In the genomic region with DNA sequence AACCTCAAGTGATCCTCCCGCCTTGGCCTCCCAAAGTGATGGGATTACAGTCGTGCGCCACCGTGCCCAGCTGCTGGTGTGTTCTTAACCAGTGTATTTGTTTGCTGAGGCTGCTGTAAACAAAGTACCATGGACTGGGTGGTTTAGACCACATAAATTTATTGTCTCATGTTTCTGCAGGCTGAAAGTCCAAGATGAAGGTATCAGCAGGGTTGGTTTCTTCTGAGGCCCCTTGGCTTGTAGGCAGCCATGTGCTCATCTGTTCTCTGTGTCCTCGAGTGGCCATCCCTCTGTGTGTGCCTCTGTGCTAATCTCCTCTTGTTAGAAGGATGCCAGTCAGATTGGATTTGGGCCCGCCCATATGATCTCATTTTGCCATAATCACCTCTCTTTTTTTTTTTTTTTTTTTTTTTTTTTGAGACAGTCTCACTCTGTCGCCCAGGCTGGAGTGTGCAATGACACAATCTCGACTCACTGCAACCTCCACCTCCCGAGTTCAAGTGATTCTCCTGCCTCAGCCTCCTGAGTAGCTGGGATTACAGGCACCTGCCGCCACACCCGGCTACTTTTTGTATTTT, we compare ENCODE assay signal across 22 cellular contexts. TPM values are rescaled to one million over a fixed set of nuclear protein-coding genes. Genes with fewer than 3 reads are reported as not detected.
DNase-seq lines count a peak whose midpoint lies in the region; ATAC-seq and TF ChIP-seq lines count a peak whose summit lies in the region.
"Had no signal": no experiment of that assay in that cellular context is flagged by ENCODE, and none has a peak within 500 bp of the region (broad histone marks: within the 10 kb centered on the region; RNA-seq: fewer than 3 reads in every experiment).

No MANE protein-coding gene starts in this region.

- H3K27ac Mint-ChIP-seq in activated CD4-positive, alpha-beta T cell treated with anti-CD3 and anti-CD28 coated beads, Interleukin-2, amount 10 ng/mL, durations not matched to agents 7 days and 5 days, result no peak overlapping the region
- peak overlapping the region; percentile 67 for H3K27ac Mint-ChIP-seq in CD8-positive, alpha-beta T cell
- peak overlapping the region; percentile 57 for H3K27ac Mint-ChIP-seq in central memory CD8-positive, alpha-beta T cell (ENCODE audit: low read depth)

- no peaks in the 10 kb centered on the region for H3K4me1 Mint-ChIP-seq in activated CD4-positive, alpha-beta T cell treated with anti-CD3 and anti-CD28 coated beads, Interleukin-2, amount 10 ng/mL, durations not matched to agents 7 days and 5 days
- peaks cover 20% of the 10 kb centered on the region for H3K4me1 Mint-ChIP-seq in CD8-positive, alpha-beta T cell (ENCODE audit: low read depth)
- peaks cover 12% of the 10 kb centered on the region for H3K4me1 Mint-ChIP-seq in central memory CD8-positive, alpha-beta T cell

- H3K9me3 Mint-ChIP-seq in activated CD4-positive, alpha-beta T cell treated with anti-CD3 and anti-CD28 coated beads, Interleukin-2, amount 10 ng/mL, durations not matched to agents 7 days and 5 days, result peaks cover 10% of the 10 kb centered on the region
- H3K9me3 Mint-ChIP-seq in CD8-positive, alpha-beta T cell, result no peaks in the 10 kb centered on the region
- H3K9me3 Mint-ChIP-seq in central memory CD8-positive, alpha-beta T cell, result no peaks in the 10 kb centered on the region

- peaks cover 64% of the 10 kb centered on the region for H3K36me3 Mint-ChIP-seq in activated CD4-positive, alpha-beta T cell treated with anti-CD3 and anti-CD28 coated beads, Interleukin-2, amount 10 ng/mL, durations not matched to agents 7 days and 5 days (ENCODE audit: low read depth)
- peaks cover 90% of the 10 kb centered on the region for H3K36me3 Mint-ChIP-seq in CD8-positive, alpha-beta T cell
- peaks cover 79% of the 10 kb centered on the region for H3K36me3 Mint-ChIP-seq in central memory CD8-positive, alpha-beta T cell (ENCODE audit: insufficient read depth)

- H3K4me3 ChIP-seq in CD8-positive, alpha-beta T cell (ENCODE audit: low read depth, low read length), result no peak overlapping the region
- H3K4me3 ChIP-seq in MG63 (no peak overlapping the region), adrenal gland (no peak overlapping the region)
- H3K4me3 ChIP-seq: A549, gastroesophageal sphincter, lung, uterus had no signal

- intact Hi-C loops in CD8-positive, alpha-beta T cell (cut with DNase I, micrococcal nuclease), result no loop called here
- intact Hi-C loops in adrenal gland (cut with DNase I), result no loop called here

- peak; percentile 45 for DNase-seq in activated CD4-positive, alpha-beta T cell treated with anti-CD3 and anti-CD28 coated beads for 48 hours
- DNase-seq in activated CD4-positive, alpha-beta T cell treated with anti-CD3 and anti-CD28 coated beads, Interleukin-2, amount 10 ng/mL, durations not matched to agents 7 days and 5 days, result no peak
- DNase-seq in CD8-positive, alpha-beta T cell, result no peak
- peak; percentile 41 for DNase-seq in MG63
- DNase-seq in central memory CD8-positive, alpha-beta T cell (ENCODE audit: low spot score in 2 of 2), result no peak
- no peak for DNase-seq in NCI-H2107 (lab: John Stamatoyannopoulos, UW)
- DNase-seq in adrenal gland, result no peak
- DNase-seq: BE2C; Calu3; erythroblast; NCI-H1417 treated with DMSO at 0.1 percent for 48 hours; NCI-H69; SIG-M5; small intestine; stimulated activated CD4-positive, alpha-beta T cell treated with anti-CD3 and anti-CD28 coated beads, Interleukin-4, amount 100 ng/mL, for 4 hours; substantia nigra; uterus had no signal

- WGBS in adrenal gland, 4 donors, result 91 to 94% (median 94%) methylated on average over 9 to 11 of the region's 11 CpGs

- CTCF ChIA-PET in activated CD4-positive, alpha-beta T cell treated with anti-CD3 and anti-CD28 coated beads, Interleukin-2, amount 10 ng/mL, durations not matched to agents 7 days and 5 days (lab: Charles Lee), result no interaction called here
- CTCF ChIA-PET in CD8-positive, alpha-beta T cell (lab: Charles Lee), result no interaction called here

- no peaks in the 10 kb centered on the region for H3K9me3 ChIP-seq in CD8-positive, alpha-beta T cell (ENCODE audit: low read length)
- H3K9me3 ChIP-seq in MG63 (peaks cover 19% of the 10 kb centered on the region), adrenal gland (replicated peaks in 1 of 3) (no peaks in the 10 kb centered on the region)
- H3K9me3 ChIP-seq: BE2C, gastroesophageal sphincter, neutrophil, uterus had no signal

- H3K27ac ChIP-seq in CD8-positive, alpha-beta T cell (ENCODE audit: low read depth, low read length), result no peak overlapping the region
- no peak overlapping the region for H3K27ac ChIP-seq in adrenal gland
- H3K27ac ChIP-seq: A549, gastroesophageal sphincter, neutrophil, uterus had no signal

- H3K4me1 ChIP-seq in CD8-positive, alpha-beta T cell (ENCODE audit: insufficient read depth, low read length), result no peaks in the 10 kb centered on the region
- no peaks in the 10 kb centered on the region for H3K4me1 ChIP-seq in adrenal gland (replicated peaks in 1 of 2)
- H3K4me1 ChIP-seq: A549, BE2C, gastroesophageal sphincter, uterus had no signal

- ATAC-seq in CD8-positive, alpha-beta T cell, result no peak
- ATAC-seq in central memory CD8-positive, alpha-beta T cell (replicated peaks; ENCODE audit: extremely low read depth, poor library complexity, severe bottlenecking), result no peak
- ATAC-seq in GM19035 (IDR thresholded peaks at IDR 0.05; ENCODE audit: unreplicated experiment), result no peak
- ATAC-seq: A549, gastroesophageal sphincter had no signal

- no peaks in the 10 kb centered on the region for H3K27me3 Mint-ChIP-seq in activated CD4-positive, alpha-beta T cell treated with anti-CD3 and anti-CD28 coated beads, Interleukin-2, amount 10 ng/mL, durations not matched to agents 7 days and 5 days
- no peaks in the 10 kb centered on the region for H3K27me3 Mint-ChIP-seq in CD8-positive, alpha-beta T cell (ENCODE audit: low read depth)
- no peaks in the 10 kb centered on the region for H3K27me3 Mint-ChIP-seq in central memory CD8-positive, alpha-beta T cell

- no peak for TF ChIP-seq POLR2A in adrenal gland (IDR thresholded peaks at IDR 0.05)

- no peak overlapping the region for H3K4me3 Mint-ChIP-seq in activated CD4-positive, alpha-beta T cell treated with anti-CD3 and anti-CD28 coated beads, Interleukin-2, amount 10 ng/mL, durations not matched to agents 7 days and 5 days
- no peak overlapping the region for H3K4me3 Mint-ChIP-seq in CD8-positive, alpha-beta T cell
- H3K4me3 Mint-ChIP-seq in central memory CD8-positive, alpha-beta T cell, result no peak overlapping the region

- POLR2A ChIA-PET in activated CD4-positive, alpha-beta T cell treated with anti-CD3 and anti-CD28 coated beads, Interleukin-2, amount 10 ng/mL, durations not matched to agents 7 days and 5 days (lab: Charles Lee), result no interaction called here
- POLR2A ChIA-PET in CD8-positive, alpha-beta T cell (lab: Charles Lee), result no interaction called here

- no peak for TF ChIP-seq CTCF in CD8-positive, alpha-beta T cell (IDR thresholded peaks at IDR 0.05)
- no peak for TF ChIP-seq CTCF in adrenal gland (IDR thresholded peaks at IDR 0.05)

- H3K36me3 ChIP-seq in CD8-positive, alpha-beta T cell (ENCODE audit: insufficient read depth, low read length), result peaks cover 82% of the 10 kb centered on the region
- H3K36me3 ChIP-seq in MG63, result peaks cover 68% of the 10 kb centered on the region
- H3K36me3 ChIP-seq in adrenal gland (replicated peaks in 1 of 2), result peaks cover 0 to 43% of the 10 kb centered on the region in 2 donors
- H3K36me3 ChIP-seq: uterus had no signal

- no peaks in the 10 kb centered on the region for H3K27me3 ChIP-seq in CD8-positive, alpha-beta T cell (ENCODE audit: insufficient read depth, low read length)
- H3K27me3 ChIP-seq in MG63, result no peaks in the 10 kb centered on the region
- H3K27me3 ChIP-seq in adrenal gland, result no peaks in the 10 kb centered on the region
- H3K27me3 ChIP-seq: BE2C, gastroesophageal sphincter, neutrophil, uterus had no signal

RNA-seq across cellular contexts. Expression of a gene that starts 31.8 kb away (rescaled TPM):
- under 1 TPM; 0.46 to 0.67 TPM for total RNA-seq in activated CD4-positive, alpha-beta T cell treated with anti-CD3 and anti-CD28 coated beads, Interleukin-2, amount 10 ng/mL, durations not matched to agents 7 days and 5 days
- not detected for total RNA-seq in CD8-positive, alpha-beta T cell
- total RNA-seq in MG63 (2014; rRNA removed; shearing (Covaris generic); ENCODE audit: low replicate concordance), result not detected in 2 replicates
- total RNA-seq in adrenal gland, result 10 to 100 TPM in 5 of 8 donors, 1 to 10 TPM in 3; 4.9 to 17.5 (median 13.8) TPM
- polyA plus RNA-seq in adrenal gland, result 10 to 100 TPM in 2 of 3 donors, 1 to 10 TPM in 1; 2.5 to 24.5 (median 24.0) TPM

RNA-seq across cellular contexts. Expression of a gene that starts 58.9 kb away (rescaled TPM):
- total RNA-seq in activated CD4-positive, alpha-beta T cell treated with anti-CD3 and anti-CD28 coated beads, Interleukin-2, amount 10 ng/mL, durations not matched to agents 7 days and 5 days, result 1 to 10 TPM; 6.5 to 6.7 TPM
- total RNA-seq in CD8-positive, alpha-beta T cell, result 1 to 10 TPM; 7.1 to 9.0 TPM
- 37.2 and 44.9 TPM in 2 replicates for total RNA-seq in MG63 (2014; rRNA removed; shearing (Covaris generic); ENCODE audit: low replicate concordance)
- total RNA-seq in adrenal gland, result 100 to 1,000 TPM in 5 of 8 donors, 10 to 100 TPM in 3; 56.1 to 113 (median 101) TPM
- polyA plus RNA-seq in adrenal gland, result 100 to 1,000 TPM in 2 of 3 donors, 10 to 100 TPM in 1; 30.3 to 197 (median 148) TPM

Comparison
In these comparisons a context has a peak if more than half of its experiments do, and no peak if none do; other contexts are left out.
1. DNase-seq: peak in activated CD4-positive, alpha-beta T cell treated with anti-CD3 and anti-CD28 coated beads for 48 hours (single experiment) and MG63 (single experiment); none in activated CD4-positive, alpha-beta T cell treated with anti-CD3 and anti-CD28 coated beads, Interleukin-2, amount 10 ng/mL, durations not matched to agents 7 days and 5 days (single experiment), CD8-positive, alpha-beta T cell (0 of 7), central memory CD8-positive, alpha-beta T cell (0 of 2), NCI-H2107 (single experiment) and adrenal gland (0 of 7).